ENCODE assay signal across 8 cellular contexts in the genomic region with DNA sequence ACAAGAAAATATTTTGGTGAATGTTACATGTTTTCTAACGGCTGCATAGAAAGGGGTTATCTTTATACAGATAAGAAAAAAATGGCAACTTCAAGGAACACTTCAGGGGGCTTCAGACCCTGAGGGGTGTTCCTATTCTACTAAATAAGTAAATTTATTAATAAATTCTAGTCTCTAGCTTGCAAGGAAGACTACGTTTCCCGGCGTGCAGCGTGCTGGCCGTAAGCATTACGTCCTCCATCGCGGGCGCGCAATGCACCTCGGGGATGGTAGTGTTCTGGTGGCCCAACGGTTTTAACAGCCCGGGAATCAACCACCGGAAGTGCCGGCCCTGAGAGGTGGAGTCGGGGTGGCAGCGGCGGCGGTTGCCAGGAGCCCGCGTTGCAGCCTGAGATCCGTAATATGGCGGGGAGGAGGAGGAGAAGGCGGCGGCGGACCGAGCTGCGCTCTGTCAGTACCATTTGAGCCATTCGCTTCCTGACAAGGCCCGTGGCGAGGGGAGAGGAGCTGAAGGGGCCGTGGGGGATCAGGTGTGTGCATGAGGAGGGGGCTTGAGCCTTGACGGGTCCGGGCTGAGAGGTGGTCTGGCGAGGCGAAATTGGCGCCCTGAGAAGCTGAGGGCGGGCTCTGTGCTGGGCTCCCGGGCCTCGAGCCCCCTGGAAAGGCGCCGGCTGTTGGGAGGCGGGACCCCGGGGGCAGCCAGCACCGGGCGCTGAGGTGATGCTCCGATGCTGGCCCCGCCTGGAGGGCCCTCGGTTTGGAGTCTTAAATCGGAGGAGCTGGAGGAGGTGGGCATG. TPM values are rescaled to one million over a fixed set of nuclear protein-coding genes. Genes with fewer than 3 reads are reported as not detected.
A peak's percentile ranks its signal among the peaks of the same experiment; 100 is the strongest.
DNase-seq lines count a peak whose midpoint lies in the region; ATAC-seq and TF ChIP-seq lines count a peak whose summit lies in the region.

Gene CCP110, plus strand, starts transcription at position 384 of the 797 bp plus-strand sequence. CDS start 3,940 bp downstream, outside the sequence.

- TF ChIP-seq POLR2A in GM19099 (IDR thresholded peaks at IDR 0.05; ENCODE audit: extremely low read depth, insufficient read length, low read depth) = peak; percentile 67

- H3K4me3 ChIP-seq in AG10803 (ENCODE audit: low read length) = peak within 1 kb of the TSS; percentile 97

- peak; percentile 94 for DNase-seq in AG10803 (ENCODE audit: low read depth)
- peak; percentile 96 for DNase-seq in NCI-H460 (ENCODE audit: extremely low read depth, low read depth)
- DNase-seq in activated CD4-positive, CD25-positive, alpha-beta regulatory T cell treated with anti-CD3 and anti-CD28 coated beads, Interleukin-2, amount 50 U/mL, for 72 hours = peak; percentile 92
- DNase-seq in cerebellar nuclear complex (lab: John Stamatoyannopoulos, UW) = peak; percentile 89 to 95
- DNase-seq in islet precursor cell = peak; percentile 98
- DNase-seq in stimulated activated CD4-positive, alpha-beta T cell treated with anti-CD3 and anti-CD28 coated beads, Interleukin-12 subunit alpha, Interleukin-12 subunit beta, amount 100 ng/mL, for 4 hours = peak; percentile 92

- ATAC-seq in HG03378 (IDR thresholded peaks at IDR 0.05; ENCODE audit: unreplicated experiment) = peak; percentile 61

- TF ChIP-seq CTCF in AG10803 (conservative IDR thresholded peaks at IDR 0.05; ENCODE audit: low read length) = no peak

RNA-seq across cellular contexts. Expression of gene CCP110, which starts in this region (rescaled TPM):
- 12.1 and 14.4 TPM in 2 replicates for total RNA-seq in NCI-H460 (2014; rRNA removed; shearing (Covaris generic))
- 14.4 and 32.3 TPM in 2 replicates for polyA plus RNA-seq in NCI-H460 (2014; cell fraction: nucleus; rRNA removed)

Comparison
In these comparisons a context has a peak if more than half of its experiments do, and no peak if none do; other contexts are left out.
1. Peak in every context shown above with its lines: DNase-seq, ATAC-seq and H3K4me3 ChIP-seq.